In the genomic region with DNA sequence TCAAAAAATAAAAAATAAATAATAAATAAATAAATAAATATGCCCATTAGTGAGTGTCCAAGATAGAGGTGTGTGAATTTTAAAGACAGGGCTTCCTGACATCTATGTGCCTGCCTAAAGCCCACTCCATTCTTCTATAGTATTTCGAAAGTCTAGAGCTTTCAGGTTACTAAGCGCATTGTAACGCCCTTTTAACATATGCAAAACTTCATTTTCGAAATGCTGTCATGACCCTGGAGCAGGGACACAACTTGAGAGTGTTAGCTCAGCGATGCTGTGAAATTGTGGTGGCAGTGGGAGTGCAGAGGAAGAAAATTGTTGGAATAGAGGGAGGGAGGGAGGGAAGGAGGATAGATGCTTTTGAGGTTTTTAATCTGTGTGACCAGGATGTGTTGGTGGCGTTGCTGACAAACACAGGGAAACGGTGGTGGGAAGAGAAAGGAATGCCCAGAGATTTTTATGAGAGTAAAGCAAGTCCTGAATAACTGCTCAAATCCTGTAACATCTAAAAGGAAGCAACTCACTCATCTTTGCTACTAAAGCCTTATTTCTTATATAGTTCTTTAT, we compare ENCODE assay signal across 14 cellular contexts.
"Had no signal": no experiment of that assay in that cellular context is flagged by ENCODE, and none has a peak within 500 bp of the region (broad histone marks: within the 10 kb centered on the region; RNA-seq: fewer than 3 reads in every experiment).

No MANE protein-coding gene starts in this region.

- DNase-seq: activated CD4-positive, alpha-beta T cell treated with anti-CD3 and anti-CD28 coated beads for 1 hour; activated CD4-positive, alpha-beta T cell treated with anti-CD3 and anti-CD28 coated beads, Interleukin-2, amount 50 U/mL, for 48 hours; activated naive CD4-positive, alpha-beta T cell treated with anti-CD3 and anti-CD28 coated beads for 36 hours; erythroblast; naive thymus-derived CD8-positive, alpha-beta T cell; stimulated activated CD4-positive, alpha-beta T cell treated with anti-CD3 and anti-CD28 coated beads, Interleukin-4, amount 100 ng/mL, for 24 hours; stimulated activated naive CD4-positive, alpha-beta T cell; tibial artery; uterus had no signal

- H3K36me3 ChIP-seq: cardiac muscle cell, tibial artery, uterus had no signal

- H3K9me3 Mint-ChIP-seq: activated naive CD4-positive, alpha-beta T cell treated with anti-CD3 and anti-CD28 coated beads for 36 hours; activated T-helper 2 cell treated with anti-CD3 and anti-CD28 coated beads, Interferon-gamma antibody, Interleukin-2, Interleukin-4, amounts not matched to agents 10 μg/mL and 5 μg/mL and 100 μg/mL, durations not matched to agents 14 hours and 24 hours and 36 hours; naive thymus-derived CD8-positive, alpha-beta T cell had no signal

- H3K4me3 ChIP-seq: cardiac muscle cell, hepatocyte, skin epidermis, tibial artery, uterus had no signal

- H3K27me3 ChIP-seq: cardiac muscle cell, hepatocyte, tibial artery, uterus had no signal

- ATAC-seq: left lobe of liver; naive thymus-derived CD8-positive, alpha-beta T cell had no signal

- H3K27ac ChIP-seq: cardiac muscle cell, hepatocyte, skin epidermis, tibial artery, uterus had no signal

- H3K27me3 Mint-ChIP-seq: naive thymus-derived CD8-positive, alpha-beta T cell had no signal

- H3K27ac Mint-ChIP-seq: activated naive CD4-positive, alpha-beta T cell treated with anti-CD3 and anti-CD28 coated beads for 36 hours; activated T-helper 2 cell treated with anti-CD3 and anti-CD28 coated beads, Interferon-gamma antibody, Interleukin-2, Interleukin-4, amounts not matched to agents 10 μg/mL and 5 μg/mL and 100 μg/mL, durations not matched to agents 14 hours and 24 hours and 36 hours had no signal

- H3K4me3 Mint-ChIP-seq: activated naive CD4-positive, alpha-beta T cell treated with anti-CD3 and anti-CD28 coated beads for 36 hours had no signal

- H3K9me3 ChIP-seq: tibial artery, uterus had no signal
